Comparison of ENCODE assay signal across 28 cellular contexts in genomic region chr3:195744437-195744836, GRCh38.
"Had no signal": no experiment of that assay in that cellular context is flagged by ENCODE, and none has a peak within 500 bp of the region (broad histone marks: within the 10 kb centered on the region; RNA-seq: fewer than 3 reads in every experiment).

No MANE protein-coding gene starts in this region.

- H3K4me3 ChIP-seq: stomach, suprapubic skin, testis, thoracic aorta, thyroid gland, tibial artery, tibial nerve, transverse colon, upper lobe of left lung, upper lobe of right lung, uterus, vagina had no signal

- H3K36me3 Mint-ChIP-seq: stimulated activated effector memory CD8-positive, alpha-beta T cell treated with anti-CD3 and anti-CD28 coated beads, Interleukin-12 subunit alpha, Interleukin-12 subunit beta, amount 100 ng/mL, for 72 hours; stimulated activated memory B cell treated with anti-CD40 and anti-IgM and Interleukin-4, amounts not matched to agents 10 μg/mL and 1 μg/mL and 100 μg/mL, for 72 hours; type B pancreatic cell had no signal

- H3K4me3 Mint-ChIP-seq: stimulated activated effector memory CD8-positive, alpha-beta T cell treated with anti-CD3 and anti-CD28 coated beads, Interleukin-12 subunit alpha, Interleukin-12 subunit beta, amount 100 ng/mL, for 72 hours; stimulated activated memory B cell treated with anti-CD40 and anti-IgM and Interleukin-4, amounts not matched to agents 10 μg/mL and 1 μg/mL and 100 μg/mL, for 72 hours; stimulated activated naive B cell treated with anti-CD40 and anti-IgM and Interleukin-4, amounts not matched to agents 10 μg/mL and 1 μg/mL and 100 μg/mL, for 72 hours; stimulated activated naive CD8-positive, alpha-beta T cell treated with anti-CD3 and anti-CD28 coated beads, Interleukin-15, amount 100 ng/mL, for 72 hours; stimulated activated naive CD8-positive, alpha-beta T cell treated with anti-CD3 and anti-CD28 coated beads, Interleukin-15, Interleukin-2, amounts not matched to agents 100 ng/mL and 50 ng/mL, for 24 hours; type B pancreatic cell had no signal

- FAIRE-seq: urothelium cell line had no signal

- H3K27me3 ChIP-seq: testis, thyroid gland, tibial nerve, upper lobe of left lung, upper lobe of right lung, uterus, vagina had no signal

- ATAC-seq: stimulated activated effector memory CD8-positive, alpha-beta T cell treated with anti-CD3 and anti-CD28 coated beads, Interleukin-12 subunit alpha, Interleukin-12 subunit beta, amount 100 ng/mL, for 72 hours; stimulated activated memory B cell treated with anti-CD40 and anti-IgM and Interleukin-4, amounts not matched to agents 10 μg/mL and 1 μg/mL and 100 μg/mL, for 72 hours; stimulated activated naive B cell treated with anti-CD40 and anti-IgM and Interleukin-4, amounts not matched to agents 10 μg/mL and 1 μg/mL and 100 μg/mL, for 72 hours; stimulated activated naive CD8-positive, alpha-beta T cell treated with anti-CD3 and anti-CD28 coated beads, Interleukin-15, amount 100 ng/mL, for 72 hours; stimulated activated naive CD8-positive, alpha-beta T cell treated with anti-CD3 and anti-CD28 coated beads, Interleukin-15, Interleukin-2, amounts not matched to agents 100 U/mL and 50 U/mL, for 24 hours; upper lobe of right lung had no signal

- H3K4me1 ChIP-seq: uterus had no signal

- H3K27ac ChIP-seq: stomach, suprapubic skin, testis, thoracic aorta, thyroid gland, tibial artery, tibial nerve, transverse colon, upper lobe of left lung, upper lobe of right lung, uterus, vagina had no signal

- H3K9me3 ChIP-seq: stomach, suprapubic skin, testis, thoracic aorta, thyroid gland, tibial artery, tibial nerve, transverse colon, upper lobe of left lung, upper lobe of right lung, uterus, vagina had no signal

- DNase-seq: stimulated activated CD4-positive, alpha-beta T cell treated with anti-CD3 and anti-CD28 coated beads, Interleukin-2, amount 100 ng/mL, for 48 hours; stimulated activated CD4-positive, alpha-beta T cell treated with anti-CD3 and anti-CD28 coated beads, Interleukin-4, amount 100 ng/mL, for 1 hour; stimulated activated CD4-positive, alpha-beta T cell treated with anti-CD3 and anti-CD28 coated beads, Interleukin-4, amount 100 ng/mL, for 24 hours; stimulated activated CD4-positive, alpha-beta T cell treated with anti-CD3 and anti-CD28 coated beads, Interleukin-4, amount 100 ng/mL, for 4 hours; stimulated activated CD8-positive, alpha-beta memory T cell treated with anti-CD3 and anti-CD28 coated beads, Interleukin-4, amount 100 ng/mL, for 48 hours; stimulated activated naive B cell treated with anti-CD40 and anti-IgM and Interleukin-4, amounts not matched to agents 10 μg/mL and 1 μg/mL and 100 μg/mL, for 72 hours; stimulated activated naive CD4-positive, alpha-beta T cell; stimulated activated naive CD4-positive, alpha-beta T cell treated with Interleukin-2 at 50 U/mL for 16 hours; stimulated activated naive CD8-positive, alpha-beta T cell treated with anti-CD3 and anti-CD28 coated beads, Interleukin-15, amount 100 ng/mL, for 72 hours; stimulated activated naive CD8-positive, alpha-beta T cell treated with anti-CD3 and anti-CD28 coated beads, Interleukin-15, Interleukin-2, amounts not matched to agents 100 U/mL and 50 U/mL, for 24 hours; stomach; substantia nigra; testis; thyroid gland; tibial artery; transverse colon; upper lobe of left lung; upper lobe of right lung; uterus had no signal

- H3K36me3 ChIP-seq: stomach, suprapubic skin, thoracic aorta, thyroid gland, transverse colon, upper lobe of left lung, upper lobe of right lung, uterus, vagina had no signal

- H3K9me3 Mint-ChIP-seq: stimulated activated effector memory CD8-positive, alpha-beta T cell treated with anti-CD3 and anti-CD28 coated beads, Interleukin-12 subunit alpha, Interleukin-12 subunit beta, amount 100 ng/mL, for 72 hours; stimulated activated memory B cell treated with anti-CD40 and anti-IgM and Interleukin-4, amounts not matched to agents 10 μg/mL and 1 μg/mL and 100 μg/mL, for 72 hours; stimulated activated naive CD8-positive, alpha-beta T cell treated with anti-CD3 and anti-CD28 coated beads, Interleukin-15, Interleukin-2, amounts not matched to agents 100 ng/mL and 50 ng/mL, for 24 hours; type B pancreatic cell had no signal

- H3K27ac Mint-ChIP-seq: stimulated activated effector memory CD8-positive, alpha-beta T cell treated with anti-CD3 and anti-CD28 coated beads, Interleukin-12 subunit alpha, Interleukin-12 subunit beta, amount 100 ng/mL, for 72 hours; stimulated activated memory B cell treated with anti-CD40 and anti-IgM and Interleukin-4, amounts not matched to agents 10 μg/mL and 1 μg/mL and 100 μg/mL, for 72 hours; stimulated activated naive B cell treated with anti-CD40 and anti-IgM and Interleukin-4, amounts not matched to agents 10 μg/mL and 1 μg/mL and 100 μg/mL, for 72 hours; stimulated activated naive CD8-positive, alpha-beta T cell treated with anti-CD3 and anti-CD28 coated beads, Interleukin-15, amount 100 ng/mL, for 72 hours; stimulated activated naive CD8-positive, alpha-beta T cell treated with anti-CD3 and anti-CD28 coated beads, Interleukin-15, Interleukin-2, amounts not matched to agents 100 ng/mL and 50 ng/mL, for 24 hours; type B pancreatic cell had no signal
